In genomic region chr5:32551865-32552264, GRCh38 we compare ENCODE assay signal across 16 cellular contexts. TPM values are rescaled to one million over a fixed set of nuclear protein-coding genes. Genes with fewer than 3 reads are reported as not detected.
DNase-seq lines count a peak whose midpoint lies in the region; ATAC-seq and TF ChIP-seq lines count a peak whose summit lies in the region.
"Had no signal": no experiment of that assay in that cellular context is flagged by ENCODE, and none has a peak within 500 bp of the region (broad histone marks: within the 10 kb centered on the region; RNA-seq: fewer than 3 reads in every experiment).

No MANE protein-coding gene starts in this region.

- H3K4me3 ChIP-seq in Karpas-422 (ENCODE audit: low read length): no peak overlapping the region
- H3K4me3 ChIP-seq in gastroesophageal sphincter: no peak overlapping the region
- no peak overlapping the region for H3K4me3 ChIP-seq in tibial artery
- H3K4me3 ChIP-seq: SJCRH30 had no signal

- no peak for TF ChIP-seq EP300 in gastroesophageal sphincter (IDR thresholded peaks at IDR 0.05)

- no peaks in the 10 kb centered on the region for H3K36me3 ChIP-seq in Karpas-422 (ENCODE audit: insufficient read depth, low read length)
- no peaks in the 10 kb centered on the region for H3K36me3 ChIP-seq in gastroesophageal sphincter
- H3K36me3 ChIP-seq in tibial artery: no peaks in the 10 kb centered on the region
- H3K36me3 ChIP-seq: SJCRH30 had no signal

- H3K9me3 ChIP-seq in Karpas-422 (ENCODE audit: low read length) (no peaks in the 10 kb centered on the region; the same call in 1 of the 2 replicates), gastroesophageal sphincter (peaks cover 0 to 7% (median 0%) of the 10 kb centered on the region in 3 donors), tibial artery (no peaks in the 10 kb centered on the region)
- H3K9me3 ChIP-seq: SJCRH30 had no signal

- DNase-seq in CMK (ENCODE audit: low read depth) (peak; percentile 20), Karpas-422 (peak; percentile 67), OCI-M1 (lab: John Stamatoyannopoulos, UW) (peak; percentile 83), left colon (no peak), tibial artery (no peak)
- DNase-seq: DMS79 treated with DMSO at 0.1 percent for 48 hours, MM.1S, NCI-H146, NCI-H2081 treated with DMSO at 0.1 percent for 48 hours, NCI-H510A, NCI-H748 treated with DMSO at 0.1 percent for 48 hours, SJCRH30 had no signal

- WGBS in gastroesophageal sphincter (ENCODE audit: low coverage in 1 of 2), 2 donors: 87 to 100% methylated on average over 1 of the region's 2 CpGs

- intact Hi-C loops in left colon (cut with DNase I, micrococcal nuclease): no loop called here
- intact Hi-C loops in tibial artery (cut with DNase I; ENCODE audit: low total_unique reads): no loop called here

- ATAC-seq in left colon: peak; percentile 73
- ATAC-seq in gastroesophageal sphincter: no peak
- ATAC-seq in HG03039 (IDR thresholded peaks at IDR 0.05; ENCODE audit: unreplicated experiment): no peak

- TF ChIP-seq POLR2A in gastroesophageal sphincter (IDR thresholded peaks at IDR 0.05): no peak

- H3K9me2 ChIP-seq in Karpas-422 (replicated peaks; ENCODE audit: insufficient read depth, low read length): no peaks in the 10 kb centered on the region

- no peaks in the 10 kb centered on the region for H3K79me2 ChIP-seq in Karpas-422 (ENCODE audit: low read length)

- no peak overlapping the region for H3K9ac ChIP-seq in Karpas-422 (ENCODE audit: low read length)

- H4K20me1 ChIP-seq in Karpas-422 (ENCODE audit: insufficient read depth, low read depth, low read length): no peaks in the 10 kb centered on the region

- H3K27me3 ChIP-seq in Karpas-422 (ENCODE audit: low read length) (no peaks in the 10 kb centered on the region), gastroesophageal sphincter (no peaks in the 10 kb centered on the region), tibial artery (no peaks in the 10 kb centered on the region)
- H3K27me3 ChIP-seq: SJCRH30 had no signal

- H3K4me2 ChIP-seq in Karpas-422 (ENCODE audit: low read depth, low read length, poor library complexity, severe bottlenecking): no peak overlapping the region

- no peak for TF ChIP-seq CTCF in gastroesophageal sphincter (IDR thresholded peaks at IDR 0.05)
- TF ChIP-seq CTCF in tibial artery (IDR thresholded peaks at IDR 0.05): no peak

- H3K27ac ChIP-seq in Karpas-422 (ENCODE audit: low read length) (no peak overlapping the region), gastroesophageal sphincter (no peak overlapping the region), tibial artery (no peak overlapping the region)
- H3K27ac ChIP-seq: C4-2B, HL-60, SJCRH30 had no signal

- H2AFZ ChIP-seq in Karpas-422 (ENCODE audit: low read length): no peak overlapping the region

- peaks cover 3% of the 10 kb centered on the region; the same call in 1 of the 2 replicates for H3K4me1 ChIP-seq in Karpas-422 (ENCODE audit: low read length)
- no peaks in the 10 kb centered on the region for H3K4me1 ChIP-seq in gastroesophageal sphincter
- no peaks in the 10 kb centered on the region for H3K4me1 ChIP-seq in tibial artery
- H3K4me1 ChIP-seq: SJCRH30 had no signal

RNA-seq across cellular contexts. Expression of gene SUB1, which starts 33.5 kb away (rescaled TPM):
- total RNA-seq in Karpas-422 (2014; rRNA removed; shearing (Covaris generic); ENCODE audit: low replicate concordance): 34.0 and 75.0 TPM in 2 replicates
- total RNA-seq in left colon: 100 to 1,000 TPM; 169 to 188 TPM
- 100 to 1,000 TPM; 122 to 221 (median 149) TPM for total RNA-seq in gastroesophageal sphincter

Comparison
In these comparisons a context has a peak if more than half of its experiments do, and no peak if none do; other contexts are left out.
1. DNase-seq: peak in CMK (single experiment), Karpas-422 (single experiment) and OCI-M1 (single experiment); none in left colon (0 of 2) and tibial artery (0 of 2).